Comparison of ENCODE assay signal across 25 cellular contexts in genomic region chr16:9599415-9600110, GRCh38.
"Had no signal": no experiment of that assay in that cellular context is flagged by ENCODE, and none has a peak within 500 bp of the region (broad histone marks: within the 10 kb centered on the region; RNA-seq: fewer than 3 reads in every experiment).

No MANE protein-coding gene starts in this region.

- H3K4me1 ChIP-seq: SJSA1 had no signal

- H3K4me2 ChIP-seq: SK-N-SH had no signal

- H3K36me3 ChIP-seq: SJSA1 had no signal

- H3K9ac ChIP-seq: SK-N-SH had no signal

- H3K4me3 ChIP-seq: SJSA1 had no signal

- DNase-seq: KBM-7; MV-4-11; NCI-H1048; NCI-H1105; NCI-H1417; NCI-H1436 treated with DMSO at 0.1 percent for 48 hours; NCI-H187; NCI-H2029; NCI-H2081 treated with DMSO at 0.1 percent for 48 hours; NCI-H2171; NCI-H226; NCI-H446; NCI-H510A; NCI-H524 treated with DMSO at 0.1 percent for 48 hours; NCI-H69; NCI-H774; NK-92 treated with Interleukin-12 subunit alpha and Interleukin-12 subunit beta, amount 100 ng/mL, for 24 hours; Right ventricle myocardium superior; RPMI8226; SIG-M5; SK-N-SH; SW 1271; T-cell had no signal

- ATAC-seq: T-cell had no signal

- H3K27ac ChIP-seq: HL-60, SJSA1 had no signal
